19 cellular contexts compared by ENCODE assay signal in the genomic region with DNA sequence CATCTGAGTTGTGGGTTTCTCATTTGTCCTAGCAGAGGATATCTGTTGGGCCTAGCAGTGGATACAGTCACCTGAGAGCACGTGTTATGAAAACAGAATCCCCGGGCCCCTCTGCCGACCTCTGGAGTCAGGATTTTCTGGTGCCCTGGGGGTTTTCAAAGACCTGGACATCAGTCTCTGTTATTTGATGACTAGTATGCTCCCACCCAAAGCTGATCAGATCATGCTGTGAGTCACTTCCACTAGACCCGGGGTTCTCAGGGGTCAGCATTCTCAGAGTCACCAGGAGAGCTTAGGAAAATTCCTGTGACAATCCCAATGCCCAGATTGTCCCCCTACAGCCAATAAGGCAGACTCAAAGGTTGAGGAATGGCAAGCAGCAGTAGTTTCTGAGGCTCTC. TPM values are rescaled to one million over a fixed set of nuclear protein-coding genes. Genes with fewer than 3 reads are reported as not detected.
A peak's percentile ranks its signal among the peaks of the same experiment; 100 is the strongest.
DNase-seq lines count a peak whose midpoint lies in the region; FAIRE-seq and TF ChIP-seq lines count a peak whose summit lies in the region.
"Had no signal": no experiment of that assay in that cellular context is flagged by ENCODE, and none has a peak within 500 bp of the region (broad histone marks: within the 10 kb centered on the region; RNA-seq: fewer than 3 reads in every experiment).

No MANE protein-coding gene starts in this region.

- TF ChIP-seq POLR2A in spleen (IDR thresholded peaks at IDR 0.05): no peak

- H2AFZ ChIP-seq in OCI-LY7 (ENCODE audit: low read length) (no peak overlapping the region), mammary epithelial cell (ENCODE audit: low read depth, low read length) (no peak overlapping the region)

- no peaks in the 10 kb centered on the region for H3K9me2 ChIP-seq in OCI-LY7 (ENCODE audit: insufficient read depth, low read length)

- H3K4me1 ChIP-seq in spleen: peaks cover 24 to 65% (median 38%) of the 10 kb centered on the region in 6 donors
- H3K4me1 ChIP-seq in OCI-LY7 (ENCODE audit: insufficient read depth, low read length, poor library complexity, severe bottlenecking): peaks cover 34% of the 10 kb centered on the region
- peaks cover 6% of the 10 kb centered on the region for H3K4me1 ChIP-seq in mammary epithelial cell (ENCODE audit: insufficient read depth, low read length)

- H3K27me3 ChIP-seq in brain microvascular endothelial cell (replicated peaks) (no peaks in the 10 kb centered on the region), spleen (replicated peaks in 1 of 7) (peaks cover 0 to 7% (median 0%) of the 10 kb centered on the region in 7 donors), mammary epithelial cell (ENCODE audit: insufficient read depth, low read length) (no peaks in the 10 kb centered on the region)

- in situ Hi-C loops in brain microvascular endothelial cell (cut with HindIII; ENCODE audit: low pct_ligation_motif_present, low sequenced_read_pairs): loop anchor here (25.0 kb wide), 1 partner anchor 666 kb away; no protein-coding TSS in a partner anchor
- in situ Hi-C loops in mammary epithelial cell (cut with MboI; ENCODE audit: low sequenced_read_pairs in 2 of 2): loop anchor here in 1 of 2 donors (10.0 kb wide), 1 partner anchor 794 kb away; no protein-coding TSS in a partner anchor

- no peak for TF ChIP-seq CTCF in brain microvascular endothelial cell (IDR thresholded peaks at IDR 0.05; ENCODE audit: low read depth, low read length, missing control alignments)
- TF ChIP-seq CTCF in spleen (IDR thresholded peaks at IDR 0.05 in 8 of 11, conservative IDR thresholded peaks at IDR 0.05 in 3 of 11): no peak
- no peak for TF ChIP-seq CTCF in OCI-LY7 (conservative IDR thresholded peaks at IDR 0.05; ENCODE audit: low read length)
- TF ChIP-seq CTCF in mammary epithelial cell (conservative IDR thresholded peaks at IDR 0.05 in 1 of 2, IDR thresholded peaks at IDR 0.05 in 1 of 2; ENCODE audit: extremely low read depth in 1 of 2, insufficient read depth in 1 of 2, low read depth in 1 of 2, low read length in 2 of 2): no peak

- no peak overlapping the region for H3K4me2 ChIP-seq in OCI-LY7 (ENCODE audit: low read length)
- no peak overlapping the region for H3K4me2 ChIP-seq in mammary epithelial cell (ENCODE audit: insufficient read depth, low read depth, low read length)

- no peak for FAIRE-seq in GM19239 (lab: Jason Lieb, UNC)
- FAIRE-seq: GM12892 had no signal

- no peaks in the 10 kb centered on the region for H4K20me1 ChIP-seq in OCI-LY7 (ENCODE audit: insufficient read depth, low read length)
- H4K20me1 ChIP-seq in mammary epithelial cell (ENCODE audit: insufficient read depth, low read length): no peaks in the 10 kb centered on the region

- DNase-seq in HS-5 (ENCODE audit: low read depth) (peak; percentile 14), brain microvascular endothelial cell (peak; percentile 12), islet precursor cell (peak; percentile 83), spleen (no peak), OCI-LY7 (ENCODE audit: low spot score) (no peak), mammary epithelial cell (no peak), GM19239 (ENCODE audit: insufficient read length, low spot score) (no peak)
- DNase-seq: C1 segment of cervical spinal cord, DND-41, HCEC 1CT, KG1, NCI-H1436, NCI-H2029 treated with DMSO at 0.1 percent for 48 hours, NCI-H2171 treated with DMSO at 0.1 percent for 48 hours, NCI-H774 had no signal

- POLR2A ChIA-PET in OCI-LY7 (lab: Charles Lee): interaction anchor here (0.5 to 1.5 kb wide), 4 partner anchors 14 to 484 kb away, joined by 3 read pairs; no protein-coding TSS in a partner anchor

- dilution Hi-C loops in mammary epithelial cell (cut with HindIII; ENCODE audit: low sequenced_read_pairs): loop anchor here (25.0 kb wide), 2 partner anchors 516 to 666 kb away; no protein-coding TSS in a partner anchor

- H3K9me3 ChIP-seq in spleen: no peaks in the 10 kb centered on the region
- no peaks in the 10 kb centered on the region for H3K9me3 ChIP-seq in OCI-LY7 (ENCODE audit: low read length)
- no peaks in the 10 kb centered on the region for H3K9me3 ChIP-seq in mammary epithelial cell (replicated peaks; ENCODE audit: insufficient read depth, low read length)

- H3K79me2 ChIP-seq in OCI-LY7 (ENCODE audit: insufficient read depth, low read depth, low read length) (no peaks in the 10 kb centered on the region), mammary epithelial cell (ENCODE audit: insufficient read depth, low read length) (no peaks in the 10 kb centered on the region)

- BruUV-seq in OCI-LY7 (replicated peaks; lab: Mats Ljungman, UMichigan): no TSS peak
- no TSS peak for BruUV-seq in mammary epithelial cell (replicated peaks; lab: Mats Ljungman, UMichigan)

- H3K27ac ChIP-seq in brain microvascular endothelial cell (no peak overlapping the region), spleen (peak overlapping the region in 6 of 8 donors; percentile 41 to 84 (median 65)), OCI-LY7 (ENCODE audit: low read depth, low read length, poor library complexity, severe bottlenecking) (no peak overlapping the region), mammary epithelial cell (ENCODE audit: insufficient read depth, low read depth, low read length) (no peak overlapping the region)
- H3K27ac ChIP-seq: HL-60 had no signal

- intact Hi-C loops in spleen (cut with DNase I; ENCODE audit: low total_unique reads): no loop called here
- intact Hi-C loops in OCI-LY7 (cut with micrococcal nuclease; ENCODE audit: unreplicated experiment): no loop called here
- intact Hi-C loops in mammary epithelial cell (cut with micrococcal nuclease): no loop called here

- WGBS in spleen, 5 donors: 64 to 91% (median 86%) methylated on average over 4 of the region's 4 CpGs
- 70% methylated on average over 1 of the region's 4 CpGs for WGBS in mammary epithelial cell (ENCODE audit: low coverage, missing lambda C conversion rate)

- no peak overlapping the region for H3K4me3 ChIP-seq in brain microvascular endothelial cell (ENCODE audit: low read depth, low read length)
- H3K4me3 ChIP-seq in spleen: no peak overlapping the region
- H3K4me3 ChIP-seq in OCI-LY7 (ENCODE audit: low read depth, low read length, poor library complexity, severe bottlenecking): no peak overlapping the region
- H3K4me3 ChIP-seq in mammary epithelial cell (replicated peaks in 1 of 3; ENCODE audit: insufficient read depth in 1 of 3, low read depth in 2 of 3, low read length in 3 of 3): no peak overlapping the region

- CTCF ChIA-PET in OCI-LY7 (lab: Charles Lee; ENCODE audit: unreplicated experiment) (no interaction called here), mammary epithelial cell (lab: Charles Lee; ENCODE audit: low non-redundant PET) (no interaction called here)

- H3K9ac ChIP-seq in mammary epithelial cell (ENCODE audit: insufficient read depth, low read length): no peak overlapping the region

- H3K36me3 ChIP-seq in brain microvascular endothelial cell (replicated peaks) (no peaks in the 10 kb centered on the region), spleen (peaks cover 0 to 5% (median 0%) of the 10 kb centered on the region in 6 donors), OCI-LY7 (ENCODE audit: insufficient read depth, low read length) (no peaks in the 10 kb centered on the region), mammary epithelial cell (ENCODE audit: insufficient read depth, low read length) (no peaks in the 10 kb centered on the region)

RNA-seq across cellular contexts. Expression of gene KCNJ1, which starts 38.7 kb away (rescaled TPM):
- not detected for total RNA-seq in spleen
- polyA plus RNA-seq in spleen: under 1 TPM; 0.02 to 0.09 (median 0.03) TPM
- total RNA-seq in OCI-LY7 (2014; rRNA removed; shearing (Covaris generic)): 0.06 TPM in 1 of 2 replicates, not detected in the other
- 0.11 TPM in 1 of 2 replicates, not detected in the other for total RNA-seq in OCI-LY7 (2022)
- not detected for total RNA-seq in mammary epithelial cell
- polyA plus RNA-seq in mammary epithelial cell: 0.06 TPM
- polyA minus RNA-seq in mammary epithelial cell: not detected
- total RNA-seq: A673, NCI-H460 had no signal

Comparison
In these comparisons a context has a peak if more than half of its experiments do, and no peak if none do; other contexts are left out.
1. DNase-seq: peak in HS-5 (single experiment), brain microvascular endothelial cell (single experiment) and islet precursor cell (single experiment); none in spleen (single experiment), OCI-LY7 (single experiment), mammary epithelial cell (single experiment) and GM19239 (single experiment).
2. H3K27ac ChIP-seq: peak in spleen (6 of 8); none in brain microvascular endothelial cell (single experiment), OCI-LY7 (single experiment) and mammary epithelial cell (single experiment).